ENCODE assay signal across 14 cellular contexts in genomic region chr4:38154251-38154650, GRCh38.
DNase-seq lines count a peak whose midpoint lies in the region; ATAC-seq and TF ChIP-seq lines count a peak whose summit lies in the region.
"Had no signal": no experiment of that assay in that cellular context is flagged by ENCODE, and none has a peak within 500 bp of the region (broad histone marks: within the 10 kb centered on the region; RNA-seq: fewer than 3 reads in every experiment).

No MANE protein-coding gene starts in this region.

- 0 out of 2 replicates have a peak overlapping the region, but pooled peaks have one; percentile 28 for H3K4ac ChIP-seq in IMR-90 (ENCODE audit: low read depth, low read length)

- no peak for TF ChIP-seq RAD21 in IMR-90 (IDR thresholded peaks at IDR 0.05; ENCODE audit: low read length)

- no peak overlapping the region for H2AFZ ChIP-seq in IMR-90 (replicated peaks; ENCODE audit: low read length, poor library complexity)

- dilution Hi-C loops in IMR-90 (cut with HindIII; ENCODE audit: low sequenced_read_pairs, unreplicated experiment): no loop called here

- H3K4me3 ChIP-seq in IMR-90 (ENCODE audit: insufficient read depth, low read depth, low read length) (no peak overlapping the region), skin epidermis (no peak overlapping the region)

- 0 out of 2 replicates have a peak overlapping the region, but pooled peaks have one; percentile 1 for H4K91ac ChIP-seq in IMR-90 (ENCODE audit: insufficient read depth, low read depth, low read length)

- H4K5ac ChIP-seq in IMR-90 (ENCODE audit: low read depth, low read length): no peak overlapping the region

- H3K9me3 Mint-ChIP-seq in effector memory CD8-positive, alpha-beta T cell: no peaks in the 10 kb centered on the region

- no peaks in the 10 kb centered on the region for H3K27me3 Mint-ChIP-seq in effector memory CD8-positive, alpha-beta T cell

- POLR2A ChIA-PET in IMR-90 (lab: Charles Lee; ENCODE audit: unreplicated experiment) (no interaction called here), GM10248 (lab: Yijun Ruan, JAX) (no interaction called here)

- no peaks in the 10 kb centered on the region for H4K20me1 ChIP-seq in IMR-90 (ENCODE audit: insufficient read depth, low read length)

- peak overlapping the region; percentile 12; the same call in 1 of the 2 replicates for H2BK20ac ChIP-seq in IMR-90 (ENCODE audit: low read depth, low read length)

- H3K23ac ChIP-seq in IMR-90 (ENCODE audit: low read depth, low read length): no peak overlapping the region

- H2BK5ac ChIP-seq in IMR-90 (ENCODE audit: low read depth, low read length, poor library complexity, severe bottlenecking): no peak overlapping the region

- BruUV-seq in IMR-90 (replicated peaks; lab: Mats Ljungman, UMichigan): no TSS peak

- TF ChIP-seq CTCF in IMR-90 (conservative IDR thresholded peaks at IDR 0.05; ENCODE audit: low read depth, low read length): no peak
- no peak for TF ChIP-seq CTCF in GM10248 (IDR thresholded peaks at IDR 0.05; ENCODE audit: control extremely low read depth, extremely low read depth, low read depth, missing control alignments)

- peaks cover 21% of the 10 kb centered on the region for H3K9me1 ChIP-seq in IMR-90 (ENCODE audit: insufficient read depth, low read length)

- H3K36me3 ChIP-seq in IMR-90 (ENCODE audit: control insufficient read depth, insufficient read depth, low read length): no peaks in the 10 kb centered on the region
- H3K36me3 ChIP-seq: BE2C, neutrophil, SJCRH30 had no signal

- peak; percentile 46 for DNase-seq in activated CD8-positive, alpha-beta memory T cell treated with anti-CD3 and anti-CD28 coated beads, Interleukin-2, amount 50 U/mL, for 48 hours
- no peak for DNase-seq in activated CD8-positive, alpha-beta memory T cell treated with anti-CD3 and anti-CD28 coated beads, Interleukin-2, amount 50 U/mL, for 4 hours
- DNase-seq in IMR-90: peak; percentile 47
- no peak for DNase-seq in effector memory CD8-positive, alpha-beta T cell
- no peak for DNase-seq in inferior parietal cortex (ENCODE audit: extremely low spot score)
- DNase-seq in NCI-H2227 treated with DMSO at 0.1 percent for 48 hours (lab: John Stamatoyannopoulos, UW): no peak
- no peak for DNase-seq in GM10248 (ENCODE audit: extremely low spot score)
- DNase-seq: activated CD4-positive, CD25-positive, alpha-beta regulatory T cell; activated gamma-delta T cell; BE2C; NCI-H526 had no signal

- CTCF ChIA-PET in IMR-90 (lab: Yijun Ruan, JAX): interaction anchor here (1.3 kb wide), 1 partner anchor 26 kb away, joined by 5 read pairs; no protein-coding TSS in a partner anchor
- CTCF ChIA-PET in GM10248 (lab: Yijun Ruan, JAX): interaction anchor here (1.1 to 4.2 kb wide), 6 partner anchors 10 to 82 kb away, joined by 3 to 15 read pairs (median 8); no protein-coding TSS in a partner anchor

- H3K14ac ChIP-seq in IMR-90 (replicated peaks; ENCODE audit: low read depth, low read length): 0 out of 2 replicates have a peak overlapping the region, but pooled peaks have one; percentile 44

- H3K79me1 ChIP-seq in IMR-90 (ENCODE audit: low read depth in 1 of 2, low read length in 2 of 2): no peaks in the 10 kb centered on the region; a peak in 1 of 4 replicates

- no peak overlapping the region for H3K9ac ChIP-seq in IMR-90 (ENCODE audit: low read depth, low read length)

- peak overlapping the region; percentile 37 to 45 for H3K4me3 Mint-ChIP-seq in effector memory CD8-positive, alpha-beta T cell

- no peak overlapping the region for H3K56ac ChIP-seq in IMR-90 (ENCODE audit: extremely low read depth, insufficient read depth, low read length)

- H3K4me1 ChIP-seq in IMR-90 (ENCODE audit: control insufficient read depth, insufficient read depth, low read length): peaks cover 23% of the 10 kb centered on the region
- H3K4me1 ChIP-seq: BE2C had no signal

- no peak overlapping the region for H3K4me2 ChIP-seq in IMR-90 (ENCODE audit: low read depth, low read length)

- no peak for TF ChIP-seq POLR2A in IMR-90 (IDR thresholded peaks at IDR 0.05; ENCODE audit: low read depth, low read length)

- ATAC-seq in IMR-90 (ENCODE audit: low read depth): no peak
- ATAC-seq in effector memory CD8-positive, alpha-beta T cell (replicated peaks): no peak

- no peaks in the 10 kb centered on the region for H3K36me3 Mint-ChIP-seq in effector memory CD8-positive, alpha-beta T cell (ENCODE audit: insufficient read depth)

- H3K27ac ChIP-seq in IMR-90 (ENCODE audit: insufficient read depth, low read length) (no peak overlapping the region), skin epidermis (peak overlapping the region in 16 of 21 experiments; percentile 19 to 88 (median 76))
- H3K27ac ChIP-seq: neutrophil, SJCRH30 had no signal

- H2AK9ac ChIP-seq in IMR-90 (replicated peaks; ENCODE audit: low read depth, low read length, poor library complexity): no peak overlapping the region

- H2AK5ac ChIP-seq in IMR-90 (ENCODE audit: low read depth, low read length): no peak overlapping the region

- in situ Hi-C loops in IMR-90 (cut with MboI; ENCODE audit: low sequenced_read_pairs): no loop called here

- H3K4me1 Mint-ChIP-seq in effector memory CD8-positive, alpha-beta T cell (ENCODE audit: low read depth in 2 of 2): peaks cover 14 to 16% of the 10 kb centered on the region in 2 donors

- no peak overlapping the region for H2BK120ac ChIP-seq in IMR-90 (ENCODE audit: low read depth, low read length)

- H3K27ac Mint-ChIP-seq in effector memory CD8-positive, alpha-beta T cell: peak overlapping the region in 1 of 2 donors; percentile 1

- whole genome bisulfite sequencing in IMR-90 (ENCODE audit: extremely low coverage in 2 of 2, insufficient read length in 1 of 2), 2 experiments: 81% methylated on average over 2 of the region's 5 CpGs; no CpG with 5 or more reads in 1 of the 2 experiments

- H3K18ac ChIP-seq in IMR-90 (ENCODE audit: low read depth, low read length): no peak overlapping the region

- H3K9me3 ChIP-seq in IMR-90 (ENCODE audit: control insufficient read depth, insufficient read depth, low read length): no peaks in the 10 kb centered on the region
- H3K9me3 ChIP-seq: BE2C, neutrophil, SJCRH30 had no signal

- intact Hi-C loops in IMR-90 (cut with micrococcal nuclease): no loop called here

- H3K27me3 ChIP-seq in IMR-90 (ENCODE audit: control insufficient read depth, insufficient read depth, low read length): no peaks in the 10 kb centered on the region
- H3K27me3 ChIP-seq: BE2C, neutrophil, SJCRH30 had no signal

- peak overlapping the region; percentile 25; the same call in 1 of the 3 replicates for H2BK15ac ChIP-seq in IMR-90 (ENCODE audit: low read depth, low read length)

- no peak overlapping the region; a peak in 1 of 4 replicates for H4K8ac ChIP-seq in IMR-90 (ENCODE audit: low read depth in 2 of 2, low read length in 2 of 2)

TF ChIP-seq in IMR-90, 13 proteins besides CTCF, POLR2A, EP300 and RAD21:
- TF ChIP-seq CHD1 (IDR thresholded peaks at IDR 0.05; ENCODE audit: low read depth, low read length): no peak
- no peak for TF ChIP-seq CEBPB (IDR thresholded peaks at IDR 0.05; ENCODE audit: low read depth, low read length)
- TF ChIP-seq MAFK (IDR thresholded peaks at IDR 0.05; ENCODE audit: low read depth, low read length): no peak
- TF ChIP-seq, protein P1, sequence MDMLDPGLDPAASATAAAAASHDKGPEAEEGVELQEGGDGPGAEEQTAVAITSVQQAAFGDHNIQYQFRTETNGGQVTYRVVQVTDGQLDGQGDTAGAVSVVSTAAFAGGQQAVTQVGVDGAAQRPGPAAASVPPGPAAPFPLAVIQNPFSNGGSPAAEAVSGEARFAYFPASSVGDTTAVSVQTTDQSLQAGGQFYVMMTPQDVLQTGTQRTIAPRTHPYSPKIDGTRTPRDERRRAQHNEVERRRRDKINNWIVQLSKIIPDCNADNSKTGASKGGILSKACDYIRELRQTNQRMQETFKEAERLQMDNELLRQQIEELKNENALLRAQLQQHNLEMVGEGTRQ (IDR thresholded peaks at IDR 0.05; ENCODE audit: low read depth, low read length): no peak
- no peak for TF ChIP-seq MAZ (IDR thresholded peaks at IDR 0.05; ENCODE audit: borderline replicate concordance, low read depth, low read length)
- TF ChIP-seq, protein P2, sequence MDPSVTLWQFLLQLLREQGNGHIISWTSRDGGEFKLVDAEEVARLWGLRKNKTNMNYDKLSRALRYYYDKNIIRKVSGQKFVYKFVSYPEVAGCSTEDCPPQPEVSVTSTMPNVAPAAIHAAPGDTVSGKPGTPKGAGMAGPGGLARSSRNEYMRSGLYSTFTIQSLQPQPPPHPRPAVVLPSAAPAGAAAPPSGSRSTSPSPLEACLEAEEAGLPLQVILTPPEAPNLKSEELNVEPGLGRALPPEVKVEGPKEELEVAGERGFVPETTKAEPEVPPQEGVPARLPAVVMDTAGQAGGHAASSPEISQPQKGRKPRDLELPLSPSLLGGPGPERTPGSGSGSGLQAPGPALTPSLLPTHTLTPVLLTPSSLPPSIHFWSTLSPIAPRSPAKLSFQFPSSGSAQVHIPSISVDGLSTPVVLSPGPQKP (IDR thresholded peaks at IDR 0.05; ENCODE audit: borderline replicate concordance, low read depth, low read length): no peak
- TF ChIP-seq SMC3 (IDR thresholded peaks at IDR 0.05; ENCODE audit: low read depth, low read length): no peak
- no peak for TF ChIP-seq BHLHE40 (IDR thresholded peaks at IDR 0.05; ENCODE audit: low read depth, low read length)
- no peak for TF ChIP-seq FOS (IDR thresholded peaks at IDR 0.05; ENCODE audit: low read depth, low read length)
- TF ChIP-seq RFX5 (IDR thresholded peaks at IDR 0.05; ENCODE audit: low read depth, low read length): no peak
- TF ChIP-seq NFE2L2 (IDR thresholded peaks at IDR 0.05; ENCODE audit: low read depth, low read length): no peak
- TF ChIP-seq RCOR1 (IDR thresholded peaks at IDR 0.05; ENCODE audit: insufficient replicate concordance, low read length): no peak
- no peak for TF ChIP-seq MXI1 (IDR thresholded peaks at IDR 0.05; ENCODE audit: borderline replicate concordance, low read depth, low read length)
TF ChIP-seq in IMR-90: peak in this region for 0.

Comparison
In these comparisons a context has a peak if more than half of its experiments do, and no peak if none do; other contexts are left out.
1. DNase-seq: peak in activated CD8-positive, alpha-beta memory T cell treated with anti-CD3 and anti-CD28 coated beads, Interleukin-2, amount 50 U/mL, for 48 hours (single experiment) and IMR-90 (single experiment); none in activated CD8-positive, alpha-beta memory T cell treated with anti-CD3 and anti-CD28 coated beads, Interleukin-2, amount 50 U/mL, for 4 hours (single experiment), effector memory CD8-positive, alpha-beta T cell (0 of 3), inferior parietal cortex (single experiment), NCI-H2227 treated with DMSO at 0.1 percent for 48 hours (single experiment) and GM10248 (single experiment).